In genomic region chr20:45905505-45906079, GRCh38 we compare ENCODE assay signal across 18 cellular contexts. TPM values are rescaled to one million over a fixed set of nuclear protein-coding genes. Genes with fewer than 3 reads are reported as not detected.
DNase-seq lines count a peak whose midpoint lies in the region; ATAC-seq and TF ChIP-seq lines count a peak whose summit lies in the region.
"Had no signal": no experiment of that assay in that cellular context is flagged by ENCODE, and none has a peak within 500 bp of the region (broad histone marks: within the 10 kb centered on the region; RNA-seq: fewer than 3 reads in every experiment).

No MANE protein-coding gene starts in this region.

- POLR2A ChIA-PET in AG04449 (lab: Yijun Ruan, JAX) (interaction anchor here (0.7 to 1.5 kb wide), 5 partner anchors 9 to 28 kb away, joined by 3 to 5 read pairs (median 4); partner anchors contain the start of genes CTSA and NEURL2), WTC11 (lab: Charles Lee) (interaction anchor here (1.9 kb wide), 1 partner anchor 28 kb away, joined by 5 read pairs; no protein-coding TSS in a partner anchor)

- no peak overlapping the region for H3K27ac Mint-ChIP-seq in WTC11
- H3K27ac Mint-ChIP-seq in activated T-helper 1 cell treated with anti-CD3 and anti-CD28 coated beads, Interleukin-12 subunit alpha, Interleukin-12 subunit beta, Interleukin-2, Interleukin-4 antibody, amounts not matched to agents 30 ng/mL and 10 ng/mL and 1 ng/mL, durations not matched to agents 14 hours and 24 hours and 36 hours, result no peak overlapping the region
- H3K27ac Mint-ChIP-seq: activated CD4-positive, alpha-beta T cell treated with anti-CD3 and anti-CD28 coated beads for 36 hours; T-helper 1 cell treated with Interleukin-12 subunit alpha and Interleukin-12 subunit beta and Interleukin-4 antibody, amounts not matched to agents 30 μg/mL and 1 μg/mL, for 36 hours had no signal

- no peak for TF ChIP-seq CTCF in AG04449 (IDR thresholded peaks at IDR 0.05; ENCODE audit: insufficient read depth, low read length, missing control alignments)
- no peak for TF ChIP-seq CTCF in WTC11 (IDR thresholded peaks at IDR 0.05)
- no peak for TF ChIP-seq CTCF in fibroblast of the aortic adventitia (IDR thresholded peaks at IDR 0.05; ENCODE audit: insufficient read depth, low read length)
- no peak for TF ChIP-seq CTCF in upper lobe of right lung (IDR thresholded peaks at IDR 0.05)

- H3K27ac ChIP-seq in upper lobe of right lung, result no peak overlapping the region
- H3K27ac ChIP-seq: pancreas had no signal

- H3K9me3 Mint-ChIP-seq in WTC11, result no peaks in the 10 kb centered on the region
- no peaks in the 10 kb centered on the region for H3K9me3 Mint-ChIP-seq in activated T-helper 1 cell treated with anti-CD3 and anti-CD28 coated beads, Interleukin-12 subunit alpha, Interleukin-12 subunit beta, Interleukin-2, Interleukin-4 antibody, amounts not matched to agents 30 ng/mL and 10 ng/mL and 1 ng/mL, durations not matched to agents 14 hours and 24 hours and 36 hours
- H3K9me3 Mint-ChIP-seq: T-helper 1 cell treated with Interleukin-12 subunit alpha and Interleukin-12 subunit beta and Interleukin-4 antibody, amounts not matched to agents 30 μg/mL and 1 μg/mL, for 36 hours had no signal

- intact Hi-C loops in activated T-helper 1 cell treated with anti-CD3 and anti-CD28 coated beads, Interleukin-12 subunit alpha, Interleukin-12 subunit beta, Interleukin-2, Interleukin-4 antibody, amounts not matched to agents 30 ng/mL and 10 ng/mL and 1 ng/mL, durations not matched to agents 14 hours and 24 hours and 36 hours (cut with micrococcal nuclease), result no loop called here
- intact Hi-C loops in upper lobe of right lung (cut with DNase I), result no loop called here

- no peaks in the 10 kb centered on the region for H3K27me3 ChIP-seq in upper lobe of right lung
- H3K27me3 ChIP-seq: pancreas had no signal

- H3K4me1 ChIP-seq in upper lobe of right lung, result no peaks in the 10 kb centered on the region
- H3K4me1 ChIP-seq: pancreas had no signal

- DNase-seq in AG04449 (ENCODE audit: low read depth, low spot score) (peak; percentile 34), HK-2 (ENCODE audit: unreplicated experiment) (peak; percentile 24), WTC11 (ENCODE audit: low spot score) (no peak), fibroblast of the aortic adventitia (ENCODE audit: low read depth) (peak; percentile 75), NCI-H146 (lab: John Stamatoyannopoulos, UW) (no peak), inferior parietal cortex (ENCODE audit: extremely low spot score) (no peak), upper lobe of right lung (no peak)
- no peak for DNase-seq in activated T-helper 1 cell treated with anti-CD3 and anti-CD28 coated beads, Interleukin-12 subunit alpha, Interleukin-12 subunit beta, Interleukin-2, Interleukin-4 antibody, amounts not matched to agents 30 ng/mL and 10 ng/mL and 1 ng/mL, durations not matched to agents 14 hours and 24 hours and 36 hours (ENCODE audit: low spot score)
- DNase-seq: activated CD4-positive, alpha-beta T cell treated with anti-CD3 and anti-CD28 coated beads for 36 hours; activated T-cell treated with anti-CD3 and anti-CD28 coated beads for 4 hours; AML-193; cortex of kidney; DMS153; NCI-H1092 treated with DMSO at 0.1 percent for 48 hours; NCI-H345; pancreas; stimulated activated CD4-positive, alpha-beta T cell treated with anti-CD3 and anti-CD28 coated beads, Interleukin-12 subunit alpha, Interleukin-12 subunit beta, amount 100 ng/mL, for 4 hours had no signal

- H3K9me3 ChIP-seq in upper lobe of right lung, result no peaks in the 10 kb centered on the region
- H3K9me3 ChIP-seq: pancreas had no signal

- H3K4me1 Mint-ChIP-seq in WTC11, result peaks cover 9% of the 10 kb centered on the region
- peaks cover 2% of the 10 kb centered on the region for H3K4me1 Mint-ChIP-seq in activated T-helper 1 cell treated with anti-CD3 and anti-CD28 coated beads, Interleukin-12 subunit alpha, Interleukin-12 subunit beta, Interleukin-2, Interleukin-4 antibody, amounts not matched to agents 30 ng/mL and 10 ng/mL and 1 ng/mL, durations not matched to agents 14 hours and 24 hours and 36 hours (ENCODE audit: low read depth)

- H3K4me3 Mint-ChIP-seq in WTC11, result no peak overlapping the region
- no peak overlapping the region for H3K4me3 Mint-ChIP-seq in activated T-helper 1 cell treated with anti-CD3 and anti-CD28 coated beads, Interleukin-12 subunit alpha, Interleukin-12 subunit beta, Interleukin-2, Interleukin-4 antibody, amounts not matched to agents 30 ng/mL and 10 ng/mL and 1 ng/mL, durations not matched to agents 14 hours and 24 hours and 36 hours
- H3K4me3 Mint-ChIP-seq: activated CD4-positive, alpha-beta T cell treated with anti-CD3 and anti-CD28 coated beads for 36 hours; T-helper 1 cell treated with Interleukin-12 subunit alpha and Interleukin-12 subunit beta and Interleukin-4 antibody, amounts not matched to agents 30 μg/mL and 1 μg/mL, for 36 hours had no signal

- CTCF ChIA-PET in AG04449 (lab: Yijun Ruan, JAX) (interaction anchor here (0.8 to 1.9 kb wide), 5 partner anchors 8 to 82 kb away, joined by 3 to 14 read pairs (median 5); partner anchors contain the start of genes CTSA and NEURL2), WTC11 (lab: Charles Lee) (interaction anchor here (0.6 to 1.9 kb wide), 3 partner anchors 15 to 536 kb away, joined by 4 to 8 read pairs (median 7); partner anchors contain the start of genes CTSA and NEURL2)

- no peak overlapping the region for H3K4me3 ChIP-seq in AG04449 (ENCODE audit: low read depth, low read length)
- no peak overlapping the region for H3K4me3 ChIP-seq in fibroblast of the aortic adventitia (ENCODE audit: low read depth, low read length)
- no peak overlapping the region for H3K4me3 ChIP-seq in upper lobe of right lung
- H3K4me3 ChIP-seq: pancreas had no signal

- peaks cover 66% of the 10 kb centered on the region for H3K36me3 Mint-ChIP-seq in WTC11
- no peaks in the 10 kb centered on the region for H3K36me3 Mint-ChIP-seq in activated T-helper 1 cell treated with anti-CD3 and anti-CD28 coated beads, Interleukin-12 subunit alpha, Interleukin-12 subunit beta, Interleukin-2, Interleukin-4 antibody, amounts not matched to agents 30 ng/mL and 10 ng/mL and 1 ng/mL, durations not matched to agents 14 hours and 24 hours and 36 hours (ENCODE audit: low read depth)

- ATAC-seq in WTC11 (no peak), upper lobe of right lung (no peak)
- ATAC-seq: activated CD4-positive, alpha-beta T cell treated with anti-CD3 and anti-CD28 coated beads for 36 hours had no signal

- H3K36me3 ChIP-seq in upper lobe of right lung, result peaks cover 6% of the 10 kb centered on the region

- H3K27me3 Mint-ChIP-seq in WTC11 (ENCODE audit: low read depth), result no peaks in the 10 kb centered on the region
- no peaks in the 10 kb centered on the region for H3K27me3 Mint-ChIP-seq in activated T-helper 1 cell treated with anti-CD3 and anti-CD28 coated beads, Interleukin-12 subunit alpha, Interleukin-12 subunit beta, Interleukin-2, Interleukin-4 antibody, amounts not matched to agents 30 ng/mL and 10 ng/mL and 1 ng/mL, durations not matched to agents 14 hours and 24 hours and 36 hours (ENCODE audit: insufficient read depth)
- H3K27me3 Mint-ChIP-seq: activated CD4-positive, alpha-beta T cell treated with anti-CD3 and anti-CD28 coated beads for 36 hours had no signal

TF ChIP-seq in WTC11, 78 proteins besides CTCF, POLR2A, EP300 and RAD21:
- TF ChIP-seq ZNF219 (CRISPR knock-in tag; IDR thresholded peaks at IDR 0.05; ENCODE audit: borderline replicate concordance), result no peak
- TF ChIP-seq GABPB1 (CRISPR knock-in tag; IDR thresholded peaks at IDR 0.05), result peak; percentile 38; the same call in 1 of the 2 replicates

RNA-seq across cellular contexts. Expression of gene PLTP, which starts 6.4 kb away (rescaled TPM):
- total RNA-seq in WTC11 (2021) (109 to 135 TPM (median 133 TPM) in 3 replicates), fibroblast of the aortic adventitia (ENCODE audit: low replicate concordance) (66.9 and 107 TPM in 2 replicates), upper lobe of right lung (65.9 TPM)
- 1.5 and 1.9 TPM in 2 replicates for total RNA-seq in activated T-helper 1 cell treated with anti-CD3 and anti-CD28 coated beads, Interleukin-12 subunit alpha, Interleukin-12 subunit beta, Interleukin-2, Interleukin-4 antibody, amounts not matched to agents 30 ng/mL and 10 ng/mL and 1 ng/mL, durations not matched to agents 14 hours and 24 hours and 36 hours

RNA-seq across cellular contexts. Expression of gene CTSA, which starts 14.5 kb away (rescaled TPM):
- total RNA-seq in WTC11 (2021), result 44.2 to 48.3 TPM (median 47.2 TPM) in 3 replicates
- total RNA-seq in fibroblast of the aortic adventitia (ENCODE audit: low replicate concordance), result 56.2 and 166 TPM in 2 replicates
- 43.0 and 46.9 TPM in 2 replicates for total RNA-seq in activated T-helper 1 cell treated with anti-CD3 and anti-CD28 coated beads, Interleukin-12 subunit alpha, Interleukin-12 subunit beta, Interleukin-2, Interleukin-4 antibody, amounts not matched to agents 30 ng/mL and 10 ng/mL and 1 ng/mL, durations not matched to agents 14 hours and 24 hours and 36 hours
- total RNA-seq in upper lobe of right lung, result 164 TPM

RNA-seq across cellular contexts. Expression of gene NEURL2, which starts 14.6 kb away (rescaled TPM):
- total RNA-seq in WTC11 (2021), result 6.1 to 8.3 TPM (median 6.6 TPM) in 3 replicates
- total RNA-seq in fibroblast of the aortic adventitia (ENCODE audit: low replicate concordance), result 6.8 and 7.0 TPM in 2 replicates
- 1.9 and 3.4 TPM in 2 replicates for total RNA-seq in activated T-helper 1 cell treated with anti-CD3 and anti-CD28 coated beads, Interleukin-12 subunit alpha, Interleukin-12 subunit beta, Interleukin-2, Interleukin-4 antibody, amounts not matched to agents 30 ng/mL and 10 ng/mL and 1 ng/mL, durations not matched to agents 14 hours and 24 hours and 36 hours
- 2.8 TPM for total RNA-seq in upper lobe of right lung

RNA-seq across cellular contexts. Expression of gene SPATA25, which starts 18.2 kb away (rescaled TPM):
- total RNA-seq in WTC11 (2021), result 3.3 to 4.5 TPM (median 3.7 TPM) in 3 replicates
- total RNA-seq in fibroblast of the aortic adventitia (ENCODE audit: low replicate concordance), result 2.1 and 9.6 TPM in 2 replicates
- total RNA-seq in activated T-helper 1 cell treated with anti-CD3 and anti-CD28 coated beads, Interleukin-12 subunit alpha, Interleukin-12 subunit beta, Interleukin-2, Interleukin-4 antibody, amounts not matched to agents 30 ng/mL and 10 ng/mL and 1 ng/mL, durations not matched to agents 14 hours and 24 hours and 36 hours, result 0.59 and 1.1 TPM in 2 replicates
- 1.3 TPM for total RNA-seq in upper lobe of right lung

RNA-seq across cellular contexts. Expression of gene ZSWIM1, which starts 24.6 kb away (rescaled TPM):
- total RNA-seq in WTC11 (2021) (15.2 to 17.4 TPM (median 17.0 TPM) in 3 replicates), fibroblast of the aortic adventitia (ENCODE audit: low replicate concordance) (4.0 and 15.1 TPM in 2 replicates), upper lobe of right lung (9.6 TPM)
- total RNA-seq in activated T-helper 1 cell treated with anti-CD3 and anti-CD28 coated beads, Interleukin-12 subunit alpha, Interleukin-12 subunit beta, Interleukin-2, Interleukin-4 antibody, amounts not matched to agents 30 ng/mL and 10 ng/mL and 1 ng/mL, durations not matched to agents 14 hours and 24 hours and 36 hours, result 7.5 and 7.8 TPM in 2 replicates

Comparison
In these comparisons a context has a peak if more than half of its experiments do, and no peak if none do; other contexts are left out.
1. DNase-seq: peak in AG04449 (single experiment), HK-2 (single experiment) and fibroblast of the aortic adventitia (single experiment); none in WTC11 (single experiment), NCI-H146 (single experiment), inferior parietal cortex (single experiment), activated T-helper 1 cell treated with anti-CD3 and anti-CD28 coated beads, Interleukin-12 subunit alpha, Interleukin-12 subunit beta, Interleukin-2, Interleukin-4 antibody, amounts not matched to agents 30 ng/mL and 10 ng/mL and 1 ng/mL, durations not matched to agents 14 hours and 24 hours and 36 hours (single experiment) and upper lobe of right lung (single experiment).
2. RNA of gene PLTP, which starts 6.4 kb away (total RNA-seq): 109 to 135 TPM in WTC11, 66.9 to 107 TPM in fibroblast of the aortic adventitia and 65.9 TPM in upper lobe of right lung (single experiment); 1.5 to 1.9 TPM in activated T-helper 1 cell treated with anti-CD3 and anti-CD28 coated beads, Interleukin-12 subunit alpha, Interleukin-12 subunit beta, Interleukin-2, Interleukin-4 antibody, amounts not matched to agents 30 ng/mL and 10 ng/mL and 1 ng/mL, durations not matched to agents 14 hours and 24 hours and 36 hours; every median in the first group is over 10 times any median in the second.